8 cellular contexts compared by ENCODE assay signal in the genomic region with DNA sequence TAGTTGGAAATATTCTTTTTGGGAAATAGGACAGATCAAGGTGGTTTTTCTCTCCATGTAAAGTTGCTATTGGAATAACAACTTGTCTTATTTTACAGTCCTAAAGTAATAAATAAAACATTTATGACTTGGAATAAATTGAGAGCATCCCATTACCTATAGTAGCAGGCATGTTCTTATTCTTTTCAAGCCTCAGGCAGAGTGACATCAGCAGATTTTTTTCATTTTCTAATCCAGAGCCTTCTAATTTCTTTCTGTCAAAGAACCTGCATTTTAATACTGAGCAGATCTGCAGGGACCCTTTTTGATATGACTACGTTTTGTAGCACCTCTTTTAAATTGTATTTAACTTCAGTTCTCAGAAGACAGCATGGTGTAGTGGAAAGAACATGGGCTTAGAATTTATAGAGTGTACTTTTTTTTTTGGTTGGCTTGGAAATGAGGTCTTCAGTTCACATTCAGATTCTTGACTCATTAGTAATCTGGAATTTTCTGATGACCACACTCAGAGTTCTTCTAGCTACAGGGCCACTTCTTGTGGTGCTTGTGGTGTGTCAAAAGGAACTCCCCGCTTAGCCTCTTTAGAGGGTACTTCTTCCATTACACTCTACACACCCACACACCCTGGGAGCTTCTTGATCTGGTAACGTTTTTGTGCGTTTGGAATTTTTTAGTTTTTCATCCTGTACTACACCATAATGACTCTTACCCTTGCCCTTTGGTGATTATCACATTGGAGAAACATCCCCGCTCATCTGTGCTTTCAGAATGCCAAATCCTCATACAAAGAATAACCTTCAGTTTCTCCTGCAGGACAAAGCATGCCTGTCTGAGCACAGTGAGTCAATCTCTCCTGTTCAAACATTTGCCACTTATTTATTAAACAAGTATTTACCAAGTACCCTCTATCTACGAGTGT. TPM values are rescaled to one million over a fixed set of nuclear protein-coding genes. Genes with fewer than 3 reads are reported as not detected.
DNase-seq lines count a peak whose midpoint lies in the region; ATAC-seq and TF ChIP-seq lines count a peak whose summit lies in the region.

No MANE protein-coding gene starts in this region.

- H3K27me3 Mint-ChIP-seq in activated T-cell treated with anti-CD3 and anti-CD28 coated beads, Interleukin-2, amount 50 U/mL, for 72 hours (ENCODE audit: low read depth), result no peaks in the 10 kb centered on the region
- no peaks in the 10 kb centered on the region for H3K27me3 Mint-ChIP-seq in natural killer cell (ENCODE audit: low read depth in 2 of 2)

- ATAC-seq in left ventricle myocardium superior (peak; percentile 38), HG03103 (IDR thresholded peaks at IDR 0.05; ENCODE audit: low read depth, unreplicated experiment) (peak; percentile 86), natural killer cell (peak; percentile 42 to 67 (median 55))
- ATAC-seq in activated T-cell treated with anti-CD3 and anti-CD28 coated beads, Interleukin-2, amount 50 U/mL, for 72 hours (replicated peaks in 1 of 2), result peak; percentile 92 to 95

- H3K36me3 ChIP-seq in right atrium auricular region, result no peaks in the 10 kb centered on the region

- intact Hi-C loops in left ventricle myocardium superior (cut with micrococcal nuclease), result no loop called here
- intact Hi-C loops in natural killer cell (cut with micrococcal nuclease), result no loop called here

- no peaks in the 10 kb centered on the region for H3K9me3 ChIP-seq in right atrium auricular region

- H3K4me3 Mint-ChIP-seq in activated T-cell treated with anti-CD3 and anti-CD28 coated beads, Interleukin-2, amount 50 U/mL, for 72 hours, result peak overlapping the region; percentile 18 to 57
- H3K4me3 Mint-ChIP-seq in natural killer cell, result peak overlapping the region; percentile 74

- H3K36me3 Mint-ChIP-seq in activated T-cell treated with anti-CD3 and anti-CD28 coated beads, Interleukin-2, amount 50 U/mL, for 72 hours (ENCODE audit: insufficient read depth in 2 of 2), result peaks cover 18 to 30% of the 10 kb centered on the region in 2 donors
- no peaks in the 10 kb centered on the region for H3K36me3 Mint-ChIP-seq in natural killer cell

- no peaks in the 10 kb centered on the region for H3K27me3 ChIP-seq in right atrium auricular region

- no peak overlapping the region for H3K27ac ChIP-seq in right atrium auricular region

- H3K4me1 Mint-ChIP-seq in activated T-cell treated with anti-CD3 and anti-CD28 coated beads, Interleukin-2, amount 50 U/mL, for 72 hours (ENCODE audit: low read depth), result peaks cover 60% of the 10 kb centered on the region
- peaks cover 69 to 78% of the 10 kb centered on the region in 2 donors for H3K4me1 Mint-ChIP-seq in natural killer cell

- no peak for TF ChIP-seq POLR2A in erythroblast (IDR thresholded peaks at IDR 0.05; ENCODE audit: low read length)

- H3K9me3 Mint-ChIP-seq in activated T-cell treated with anti-CD3 and anti-CD28 coated beads, Interleukin-2, amount 50 U/mL, for 72 hours, result peaks cover 3 to 5% of the 10 kb centered on the region in 2 donors
- no peaks in the 10 kb centered on the region for H3K9me3 Mint-ChIP-seq in natural killer cell

- DNase-seq in left ventricle myocardium superior (no peak), right atrium auricular region (ENCODE audit: low spot score) (no peak), natural killer cell (no peak), erythroblast (lab: John Stamatoyannopoulos, UW) (no peak), globus pallidus (ENCODE audit: low spot score) (no peak)
- DNase-seq in activated T-cell treated with anti-CD3 and anti-CD28 coated beads, Interleukin-2, amount 50 U/mL, for 72 hours, result peak; percentile 53 to 68
- no peak for DNase-seq in NK-92 treated with Interleukin-12 subunit alpha and Interleukin-12 subunit beta, amount 100 ng/mL, for 24 hours (lab: John Stamatoyannopoulos, UW)

- no peak overlapping the region for H3K4me3 ChIP-seq in right atrium auricular region

- no peak for TF ChIP-seq CTCF in right atrium auricular region (IDR thresholded peaks at IDR 0.05)
- no peak for TF ChIP-seq CTCF in natural killer cell (IDR thresholded peaks at IDR 0.05)

- peak overlapping the region; percentile 63 for H3K27ac Mint-ChIP-seq in activated T-cell treated with anti-CD3 and anti-CD28 coated beads, Interleukin-2, amount 50 U/mL, for 72 hours
- peak overlapping the region; percentile 84 to 91 for H3K27ac Mint-ChIP-seq in natural killer cell

- peaks cover 0 to 20% of the 10 kb centered on the region in 2 donors for H3K4me1 ChIP-seq in right atrium auricular region

RNA-seq across cellular contexts. Expression of gene AGK, which starts 34.6 kb away (rescaled TPM):
- total RNA-seq in left ventricle myocardium superior (37.7 TPM), right atrium auricular region (10 to 100 TPM; 24.2 to 41.9 TPM), natural killer cell (100 to 1,000 TPM in 1 of 3 donors, 10 to 100 TPM in 2; 70.0 to 106 (median 99.0) TPM)
- 10 to 100 TPM; 34.8 to 48.5 TPM for total RNA-seq in activated T-cell treated with anti-CD3 and anti-CD28 coated beads, Interleukin-2, amount 50 U/mL, for 72 hours

Comparison
In these comparisons a context has a peak if more than half of its experiments do, and no peak if none do; other contexts are left out.
1. ATAC-seq: peak in every context shown above with its lines; median percentile 94 in activated T-cell treated with anti-CD3 and anti-CD28 coated beads, Interleukin-2, amount 50 U/mL, for 72 hours; 86 in HG03103; 55 in natural killer cell; 38 in left ventricle myocardium superior.
2. DNase-seq: peak in activated T-cell treated with anti-CD3 and anti-CD28 coated beads, Interleukin-2, amount 50 U/mL, for 72 hours (2 of 2); none in left ventricle myocardium superior (single experiment), right atrium auricular region (single experiment), natural killer cell (single experiment), erythroblast (0 of 2), globus pallidus (single experiment) and NK-92 treated with Interleukin-12 subunit alpha and Interleukin-12 subunit beta, amount 100 ng/mL, for 24 hours (single experiment).